17 cellular contexts compared by ENCODE assay signal in the genomic region with DNA sequence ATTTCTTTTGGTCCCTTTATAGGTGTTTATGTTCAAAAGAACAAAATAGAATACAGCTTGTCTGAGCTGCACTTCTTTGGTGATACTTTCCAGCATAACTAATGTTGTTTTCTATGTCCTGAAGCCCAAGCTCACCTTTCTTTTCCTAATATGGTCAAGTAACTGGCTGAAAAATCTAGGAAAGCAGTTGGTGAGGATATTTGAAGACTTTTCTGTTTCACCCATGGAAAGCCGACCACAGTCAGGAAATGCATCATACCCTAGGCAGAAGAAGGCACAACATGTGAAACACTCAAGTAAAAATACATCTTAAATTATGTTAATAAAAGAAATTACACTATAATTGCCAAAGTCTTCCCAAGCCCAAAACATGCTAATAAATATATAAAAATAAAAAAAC.
"Had no signal": no experiment of that assay in that cellular context is flagged by ENCODE, and none has a peak within 500 bp of the region (broad histone marks: within the 10 kb centered on the region; RNA-seq: fewer than 3 reads in every experiment).

No MANE protein-coding gene starts in this region.

- H3K9me3 ChIP-seq: left ventricle myocardium inferior, mucosa of descending colon, stomach, testis, upper lobe of right lung had no signal

- H2AFZ ChIP-seq: hepatocyte had no signal

- H3K79me2 ChIP-seq: hepatocyte had no signal

- ATAC-seq: esophagus mucosa, mucosa of descending colon, natural killer cell, sciatic nerve, upper lobe of right lung had no signal

- H3K4me1 ChIP-seq: left ventricle myocardium inferior, stomach, testis, upper lobe of right lung had no signal

- H3K27me3 ChIP-seq: cardiac muscle cell, hepatocyte, stomach, testis, upper lobe of right lung had no signal

- H3K4me3 ChIP-seq: cardiac muscle cell, hepatocyte, left ventricle myocardium inferior, mucosa of descending colon, stomach, testis, upper lobe of right lung had no signal

- H3K27ac ChIP-seq: cardiac muscle cell, hepatocyte, left ventricle myocardium inferior, stomach, testis, upper lobe of right lung had no signal

- H3K36me3 ChIP-seq: cardiac muscle cell, left ventricle myocardium inferior, stomach, upper lobe of right lung had no signal

- H3K4me2 ChIP-seq: hepatocyte had no signal

- DNase-seq: activated CD4-positive, alpha-beta T cell treated with anti-CD3 and anti-CD28 coated beads, Interleukin-2, amount 10 ng/mL, durations not matched to agents 7 days and 5 days; activated CD4-positive, CD25-positive, alpha-beta regulatory T cell; activated CD8-positive, alpha-beta memory T cell treated with anti-CD3 and anti-CD28 coated beads for 24 hours; activated naive CD4-positive, alpha-beta T cell; activated naive CD8-positive, alpha-beta T cell treated with anti-CD3 and anti-CD28 coated beads, Interleukin-2, amount 10 ng/mL, durations not matched to agents 7 days and 5 days; left ventricle myocardium inferior; mucosa of descending colon; natural killer cell; nucleus accumbens; stimulated activated CD4-positive, alpha-beta T cell treated with anti-CD3 and anti-CD28 coated beads, Interleukin-1b, Interleukin-23, amount 100 ng/mL, for 48 hours; stomach; testis; upper lobe of right lung had no signal
